In genomic region chr7:7183833-7184463, GRCh38 we compare ENCODE assay signal across 8 cellular contexts. TPM values are rescaled to one million over a fixed set of nuclear protein-coding genes. Genes with fewer than 3 reads are reported as not detected.
DNase-seq lines count a peak whose midpoint lies in the region; ATAC-seq and TF ChIP-seq lines count a peak whose summit lies in the region.

No MANE protein-coding gene starts in this region.

- ATAC-seq in CD4-positive, CD25-positive, alpha-beta regulatory T cell (ENCODE audit: low read depth in 2 of 2), result no peak
- ATAC-seq in GM19035 (IDR thresholded peaks at IDR 0.05; ENCODE audit: unreplicated experiment), result no peak

- no peak for DNase-seq in CD4-positive, CD25-positive, alpha-beta regulatory T cell
- peak; percentile 7 for DNase-seq in KBM-7
- peak; percentile 13 to 49 for DNase-seq in cardiac fibroblast (ENCODE audit: low read depth in 2 of 2)
- DNase-seq in NCI-H226, result no peak
- DNase-seq in A172 (ENCODE audit: low spot score), result no peak
- DNase-seq in stimulated activated CD4-positive, alpha-beta T cell treated with anti-CD3 and anti-CD28 coated beads, Interleukin-2, amount 100 ng/mL, for 48 hours, result no peak

- peak overlapping the region; percentile 92 to 96 (median 94) for H3K4me3 Mint-ChIP-seq in CD4-positive, CD25-positive, alpha-beta regulatory T cell

- H3K9me3 ChIP-seq in CD4-positive, CD25-positive, alpha-beta regulatory T cell (ENCODE audit: control insufficient read depth in 2 of 2, low read length in 2 of 2), result no peaks in the 10 kb centered on the region
- no peaks in the 10 kb centered on the region for H3K9me3 ChIP-seq in mucosa of stomach (ENCODE audit: control insufficient read depth, low read length)

- H3K9me3 Mint-ChIP-seq in CD4-positive, CD25-positive, alpha-beta regulatory T cell, result no peaks in the 10 kb centered on the region

- H3K4me1 Mint-ChIP-seq in CD4-positive, CD25-positive, alpha-beta regulatory T cell, result peaks cover 8 to 22% (median 18%) of the 10 kb centered on the region in 4 donors

- H3K9ac ChIP-seq in mucosa of stomach (ENCODE audit: low read length), result peak overlapping the region; percentile 89

- no peaks in the 10 kb centered on the region for H3K36me3 ChIP-seq in CD4-positive, CD25-positive, alpha-beta regulatory T cell (ENCODE audit: control insufficient read depth, insufficient read depth, low read length)
- H3K36me3 ChIP-seq in mucosa of stomach (ENCODE audit: control insufficient read depth, insufficient read depth, low read length), result no peaks in the 10 kb centered on the region

- TF ChIP-seq CTCF in cardiac fibroblast (IDR thresholded peaks at IDR 0.05; ENCODE audit: low read depth, low read length), result no peak

- no peak overlapping the region for H3K27ac ChIP-seq in CD4-positive, CD25-positive, alpha-beta regulatory T cell (ENCODE audit: insufficient read depth, low read length, poor library complexity, severe bottlenecking)

- in situ Hi-C loops in KBM-7 (cut with MboI; ENCODE audit: low pct_unique_long_range_greater_than_20kb, low sequenced_read_pairs), result no loop called here

- no peaks in the 10 kb centered on the region for H3K36me3 Mint-ChIP-seq in CD4-positive, CD25-positive, alpha-beta regulatory T cell

- H3K27ac Mint-ChIP-seq in CD4-positive, CD25-positive, alpha-beta regulatory T cell, result peak overlapping the region; percentile 77 to 96 (median 90)

- no peaks in the 10 kb centered on the region for H3K27me3 ChIP-seq in CD4-positive, CD25-positive, alpha-beta regulatory T cell (ENCODE audit: control insufficient read depth, insufficient read depth, low read length)
- no peaks in the 10 kb centered on the region for H3K27me3 ChIP-seq in mucosa of stomach (ENCODE audit: control insufficient read depth, insufficient read depth, low read length)

- H3K4me1 ChIP-seq in CD4-positive, CD25-positive, alpha-beta regulatory T cell (ENCODE audit: control insufficient read depth, insufficient read depth, low read length, poor library complexity, severe bottlenecking), result peaks cover 30% of the 10 kb centered on the region
- peaks cover 27% of the 10 kb centered on the region for H3K4me1 ChIP-seq in mucosa of stomach (ENCODE audit: control insufficient read depth, insufficient read depth, low read length)

- H3K4me3 ChIP-seq in CD4-positive, CD25-positive, alpha-beta regulatory T cell (ENCODE audit: low read depth, low read length), result peak overlapping the region; percentile 91
- H3K4me3 ChIP-seq in cardiac fibroblast (replicated peaks in 1 of 2; ENCODE audit: low read depth in 2 of 2, low read length in 2 of 2) (peak overlapping the region; percentile 90 to 97), mucosa of stomach (ENCODE audit: low read length) (peak overlapping the region; percentile 79)

- no peaks in the 10 kb centered on the region for H3K27me3 Mint-ChIP-seq in CD4-positive, CD25-positive, alpha-beta regulatory T cell

RNA-seq across cellular contexts. Expression of gene C1GALT1, which starts 1.6 kb away (rescaled TPM):
- total RNA-seq in CD4-positive, CD25-positive, alpha-beta regulatory T cell, result 36.8 TPM
- polyA plus RNA-seq in CD4-positive, CD25-positive, alpha-beta regulatory T cell, result 10 to 100 TPM; 31.5 to 35.8 (median 33.9) TPM
- total RNA-seq in A172 (2014; rRNA removed; shearing (Covaris generic)), result 65.8 and 68.5 TPM in 2 replicates

Comparison
In these comparisons a context has a peak if more than half of its experiments do, and no peak if none do; other contexts are left out.
1. DNase-seq: peak in KBM-7 (single experiment) and cardiac fibroblast (2 of 2); none in CD4-positive, CD25-positive, alpha-beta regulatory T cell (0 of 3), NCI-H226 (single experiment), A172 (single experiment) and stimulated activated CD4-positive, alpha-beta T cell treated with anti-CD3 and anti-CD28 coated beads, Interleukin-2, amount 100 ng/mL, for 48 hours (0 of 2).
2. Peak in every context shown above with its lines, with median percentiles within 50 percentile points of each other: H3K4me3 ChIP-seq.